1 cellular context compared by ENCODE assay signal in the genomic region with DNA sequence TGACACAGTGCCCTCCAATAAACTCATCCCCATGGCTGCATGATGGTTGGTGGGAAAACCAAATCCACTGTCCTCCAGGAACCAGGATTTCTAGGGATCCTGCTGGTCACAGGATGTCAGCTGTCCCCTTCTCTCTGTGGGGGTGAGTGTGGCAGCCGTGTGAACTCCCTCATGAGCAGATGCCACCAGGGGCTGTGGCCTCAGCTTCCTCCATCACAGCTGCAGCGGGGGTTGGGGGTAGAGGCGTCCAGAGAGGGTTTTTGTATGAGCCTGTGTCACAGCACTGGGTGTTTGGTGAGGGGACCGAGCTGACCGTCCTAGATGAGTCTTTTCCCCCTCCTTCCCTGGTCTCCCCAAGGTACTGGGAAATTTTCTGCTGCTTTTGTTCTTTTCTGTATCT.
TF ChIP-seq lines count a peak whose summit lies in the region.

No MANE protein-coding gene starts in this region.

TF ChIP-seq in K562, 482 proteins besides CTCF, POLR2A, EP300 and RAD21:
- peak; percentile 7 for TF ChIP-seq DACH1 (IDR thresholded peaks at IDR 0.05; ENCODE audit: partially characterized antibody)
- TF ChIP-seq RCOR1 (IDR thresholded peaks at IDR 0.05; ENCODE audit: borderline replicate concordance in 1 of 2, low read depth in 2 of 2, low read length in 2 of 2): no peak
- TF ChIP-seq HMGN3 (IDR thresholded peaks at IDR 0.05; ENCODE audit: borderline replicate concordance, extremely low read depth, insufficient read length, low read depth, low read length): no peak
- 0 out of 2 replicates have a peak, but pooled peaks have one; percentile 6 for TF ChIP-seq TAF7 (tag; IDR thresholded peaks at IDR 0.05)
- TF ChIP-seq PRMT5 (CRISPR knock-in tag; IDR thresholded peaks at IDR 0.05): peak; percentile 49; the same call in 1 of the 2 replicates
- no peak for TF ChIP-seq THRAP3 (IDR thresholded peaks at IDR 0.05; ENCODE audit: borderline replicate concordance)
- no peak for TF ChIP-seq MTA1 (IDR thresholded peaks at IDR 0.05; ENCODE audit: borderline replicate concordance)
- no peak for TF ChIP-seq NR2C2 (CRISPR knock-in tag; IDR thresholded peaks at IDR 0.05)
- no peak for TF ChIP-seq NR2C2 (tag; IDR thresholded peaks at IDR 0.05)
TF ChIP-seq in K562: peak in this region for 3.
